ENCODE assay signal across 19 cellular contexts in the genomic region with DNA sequence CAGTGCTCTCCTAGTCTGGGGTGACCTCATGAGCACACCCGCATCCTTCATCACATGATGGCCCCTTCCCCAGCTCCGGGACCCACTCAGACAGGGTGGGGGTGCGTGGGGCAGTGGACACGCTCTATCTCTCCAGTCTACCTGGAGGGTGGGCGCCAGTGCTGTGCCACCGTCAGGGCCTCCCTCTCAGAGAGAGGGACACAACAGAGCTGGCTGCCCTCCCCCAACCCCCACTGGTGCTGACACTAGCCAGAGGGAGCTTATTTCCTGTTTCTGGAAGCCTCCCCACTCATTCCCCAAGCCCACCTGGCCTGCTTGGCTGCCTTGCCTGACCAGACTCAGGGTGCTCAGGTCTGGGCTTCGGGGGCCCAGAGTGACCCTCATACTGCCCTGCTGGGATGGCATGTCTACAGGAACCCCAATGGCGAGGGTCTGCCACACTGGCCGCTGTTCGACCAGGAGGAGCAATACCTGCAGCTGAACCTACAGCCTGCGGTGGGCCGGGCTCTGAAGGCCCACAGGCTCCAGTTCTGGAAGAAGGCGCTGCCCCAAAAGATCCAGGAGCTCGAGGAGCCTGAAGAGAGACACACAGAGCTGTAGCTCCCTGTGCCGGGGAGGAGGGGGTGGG. TPM values are rescaled to one million over a fixed set of nuclear protein-coding genes. Genes with fewer than 3 reads are reported as not detected.
DNase-seq lines count a peak whose midpoint lies in the region; ATAC-seq, FAIRE-seq and TF ChIP-seq lines count a peak whose summit lies in the region.
"Had no signal": no experiment of that assay in that cellular context is flagged by ENCODE, and none has a peak within 500 bp of the region (broad histone marks: within the 10 kb centered on the region; RNA-seq: fewer than 3 reads in every experiment).

No MANE protein-coding gene starts in this region.

- TF ChIP-seq EP300 in H1 (IDR thresholded peaks at IDR 0.05; ENCODE audit: borderline replicate concordance in 1 of 2, low read depth in 2 of 2, low read length in 2 of 2): no peak

- no peak overlapping the region for H3K14ac ChIP-seq in H1 (ENCODE audit: insufficient read length)

- H2BK15ac ChIP-seq in H1 (ENCODE audit: low read length): no peak overlapping the region

- no peak overlapping the region for H2AFZ ChIP-seq in H1 (ENCODE audit: low read length)
- H2AFZ ChIP-seq: GM23338 had no signal

- CTCF ChIA-PET in H1 (lab: Charles Lee; ENCODE audit: partially characterized antibody): interaction anchor here (0.5 to 4.7 kb wide), 17 partner anchors 9 to 1215 kb away, joined by 3 to 18 read pairs (median 3); a partner anchor contains a TSS

- ATAC-seq in HG03196 (IDR thresholded peaks at IDR 0.05; ENCODE audit: unreplicated experiment): no peak
- ATAC-seq: A549, GM23338 had no signal

- no peak for TF ChIP-seq RAD21 in H1 (IDR thresholded peaks at IDR 0.05 in 1 of 2, conservative IDR thresholded peaks at IDR 0.05 in 1 of 2; ENCODE audit: low read depth in 2 of 2, low read length in 2 of 2)

- no peak overlapping the region for H3K4me3 ChIP-seq in cardiac muscle cell
- no peak overlapping the region for H3K4me3 ChIP-seq in right atrium auricular region
- no peak overlapping the region for H3K4me3 ChIP-seq in H1 (ENCODE audit: extremely low read depth in 1 of 4, insufficient read depth in 2 of 4, low read depth in 3 of 4, low read length in 4 of 4)
- H3K4me3 ChIP-seq: A549, BLaER1, GM23338 had no signal

- no peaks in the 10 kb centered on the region for H3K79me1 ChIP-seq in H1 (ENCODE audit: low read depth, low read length)

- H3K18ac ChIP-seq in H1 (ENCODE audit: extremely low read depth, low read length): no peak overlapping the region

- no peak overlapping the region for H2AK5ac ChIP-seq in H1 (ENCODE audit: low read depth, low read length)

- POLR2A ChIA-PET in H1 (lab: Charles Lee; ENCODE audit: partially characterized antibody): interaction anchor here (0.9 to 1.9 kb wide), 5 partner anchors 15 to 255 kb away, joined by 3 to 6 read pairs (median 3); a partner anchor contains a TSS

- H3K9ac ChIP-seq in H1 (replicated peaks in 1 of 4; ENCODE audit: extremely low read depth in 1 of 4, low read depth in 3 of 4, low read length in 3 of 4): no peak overlapping the region
- H3K9ac ChIP-seq: BLaER1 had no signal

- H3K23me2 ChIP-seq in H1 (ENCODE audit: low read depth, low read length): peaks cover 2% of the 10 kb centered on the region; the same call in 1 of the 2 replicates

- no peak overlapping the region for H3K4ac ChIP-seq in H1 (replicated peaks; ENCODE audit: insufficient read length, low read depth, low read length)

- H4K8ac ChIP-seq in H1 (ENCODE audit: extremely low read depth, insufficient read depth, low read length): peak overlapping the region; percentile 57

- WGBS in H1 (ENCODE audit: extremely low coverage in 1 of 2, insufficient coverage in 1 of 2, insufficient read length in 1 of 2, insufficient replicate concordance in 2 of 2, low coverage in 1 of 2, low lambda C conversion rate in 2 of 2, missing lambda C conversion rate in 1 of 2), 2 experiments: 82% methylated on average over 15 of the region's 15 CpGs; no CpG with 5 or more reads in 1 of the 2 experiments

- H2BK20ac ChIP-seq in H1 (ENCODE audit: low read length): no peak overlapping the region

- no peaks in the 10 kb centered on the region for H3K4me1 ChIP-seq in cardiac muscle cell (ENCODE audit: low read depth)
- H3K4me1 ChIP-seq in right atrium auricular region: peaks cover 0 to 16% of the 10 kb centered on the region in 2 donors
- H3K4me1 ChIP-seq in H1 (replicated peaks in 1 of 4; ENCODE audit: control insufficient read depth in 3 of 4, insufficient read depth in 4 of 4, low read length in 3 of 4): peaks cover 0 to 5% (median 1%) of the 10 kb centered on the region in 4 experiments; a peak in 2 of 7 replicates

- H2BK120ac ChIP-seq in H1 (replicated peaks; ENCODE audit: low read depth, low read length): no peak overlapping the region

- H2BK12ac ChIP-seq in H1 (ENCODE audit: low read depth, low read length): no peak overlapping the region

- no peak for DNase-seq in cardiac muscle cell (ENCODE audit: low read depth in 1 of 2, low spot score in 1 of 2)
- no peak for DNase-seq in right atrium auricular region (ENCODE audit: low spot score)
- DNase-seq in H1 (ENCODE audit: low read depth in 1 of 2, low spot score in 2 of 2): no peak
- DNase-seq in ACHN: no peak
- DNase-seq in NCI-H748 treated with DMSO at 0.1 percent for 48 hours (lab: John Stamatoyannopoulos, UW): no peak
- DNase-seq: DMS153, DMS79, GDM1, H9 had no signal

- peaks cover 11% of the 10 kb centered on the region for H3K27me3 ChIP-seq in cardiac muscle cell
- H3K27me3 ChIP-seq in right atrium auricular region: no peaks in the 10 kb centered on the region
- H3K27me3 ChIP-seq in H1 (replicated peaks in 1 of 4; ENCODE audit: control insufficient read depth in 3 of 4, extremely low read depth in 1 of 4, insufficient read depth in 3 of 4, low read length in 3 of 4): peaks cover 6 to 14% (median 13%) of the 10 kb centered on the region in 4 experiments

- H4K5ac ChIP-seq in H1 (ENCODE audit: insufficient read length, low read depth, low read length): no peak overlapping the region

- H3K9me3 ChIP-seq in cardiac muscle cell (ENCODE audit: low read depth) (no peaks in the 10 kb centered on the region), right atrium auricular region (no peaks in the 10 kb centered on the region), H1 (ENCODE audit: insufficient read depth in 2 of 2, low read depth in 1 of 2, low read length in 1 of 2) (no peaks in the 10 kb centered on the region)
- H3K9me3 ChIP-seq: A549, BLaER1 had no signal

- H3K27ac ChIP-seq in cardiac muscle cell (peak overlapping the region; percentile 34), right atrium auricular region (no peak overlapping the region), H1 (ENCODE audit: low read depth, low read length) (no peak overlapping the region)
- H3K27ac ChIP-seq: 22Rv1, A549, BLaER1 had no signal

- no peak for TF ChIP-seq POLR2A in H1 (IDR thresholded peaks at IDR 0.05; ENCODE audit: control extremely low read depth in 1 of 2, low read depth in 2 of 2, low read length in 2 of 2)

- H4K91ac ChIP-seq in H1 (replicated peaks; ENCODE audit: insufficient read length, low read length): no peak overlapping the region

- in situ Hi-C loops in ACHN (cut with HindIII; ENCODE audit: low pct_ligation_motif_present, low pct_unique_long_range_greater_than_20kb, low sequenced_read_pairs): no loop called here

- H3K56ac ChIP-seq in H1 (replicated peaks; ENCODE audit: insufficient read length, low read depth, low read length): no peak overlapping the region

- TF ChIP-seq CTCF in cardiac muscle cell (IDR thresholded peaks at IDR 0.05; ENCODE audit: low read depth, low read length) (no peak), right atrium auricular region (IDR thresholded peaks at IDR 0.05) (no peak), H1 (IDR thresholded peaks at IDR 0.05; ENCODE audit: control extremely low read depth in 1 of 3, insufficient read depth in 1 of 3, low read depth in 1 of 3, low read length in 3 of 3) (no peak)

- no peak for FAIRE-seq in H1 (lab: Jason Lieb, UNC)
- FAIRE-seq: A549 had no signal

- H3K23ac ChIP-seq in H1 (ENCODE audit: insufficient read length): no peak overlapping the region

- H3K36me3 ChIP-seq in cardiac muscle cell (peaks cover 28% of the 10 kb centered on the region), right atrium auricular region (peaks cover 54% of the 10 kb centered on the region), H1 (ENCODE audit: control insufficient read depth in 2 of 4, insufficient read depth in 4 of 4, low read length in 3 of 4) (peaks cover 5 to 18% (median 15%) of the 10 kb centered on the region in 4 experiments; a peak in 7 of 8 replicates)

- H3K79me2 ChIP-seq in H1 (ENCODE audit: control insufficient read depth in 1 of 2, insufficient read depth in 2 of 2, low read length in 2 of 2): no peaks in the 10 kb centered on the region

- H2BK5ac ChIP-seq in H1 (ENCODE audit: low read depth, low read length): no peak overlapping the region

- peaks cover 0 to 3% of the 10 kb centered on the region in 2 experiments for H4K20me1 ChIP-seq in H1 (replicated peaks in 1 of 2; ENCODE audit: control insufficient read depth in 1 of 2, insufficient read depth in 2 of 2, low read length in 2 of 2)

- no peak overlapping the region for H3K4me2 ChIP-seq in H1 (ENCODE audit: insufficient read depth in 1 of 2, low read depth in 2 of 2, low read length in 2 of 2)
- H3K4me2 ChIP-seq: A549, BLaER1, GM23338 had no signal

RNA-seq across cellular contexts. Expression of a gene that starts 8.2 kb away (rescaled TPM):
- total RNA-seq in cardiac muscle cell: 67.9 and 84.2 TPM in 2 replicates
- polyA plus RNA-seq in cardiac muscle cell: 69.1 and 94.3 TPM in 2 replicates
- 10 to 100 TPM; 33.1 to 51.4 TPM for total RNA-seq in right atrium auricular region
- total RNA-seq in H1 (2021; fragmentation: NEBNext Ultra II Directional; extraction: Animal tissue kit (Norgen Biotek cat#: 25700)): 14.4 and 14.7 TPM in 2 replicates
- polyA plus RNA-seq in H1 (2011; rRNA removed): 8.6 and 16.8 TPM in 2 replicates
- polyA plus RNA-seq in H1 (2011; cell fraction: cytosol; rRNA removed): 12.2 TPM
- 34.5 TPM for polyA plus RNA-seq in H1 (2011; cell fraction: nucleus; rRNA removed)
- 12.3 to 15.9 TPM (median 14.2 TPM) in 4 replicates for polyA plus RNA-seq in H1 (2012, experiment 1 of 2)
- 10.4 TPM for polyA plus RNA-seq in H1 (2012, experiment 2 of 2)
- 14.2 TPM for polyA plus RNA-seq in H1 (2013, experiment 1 of 2)
- 12.1 TPM for polyA plus RNA-seq in H1 (2013, experiment 2 of 2)
- polyA minus RNA-seq in H1 (2011; rRNA and poly(A)+ RNA removed): 16.0 and 19.1 TPM in 2 replicates
- polyA minus RNA-seq in H1 (2011; cell fraction: cytosol; rRNA and poly(A)+ RNA removed): 9.0 TPM
- polyA minus RNA-seq in H1 (2011; cell fraction: nucleus; rRNA and poly(A)+ RNA removed): 33.8 TPM

RNA-seq across cellular contexts. Expression of a gene that starts 9.3 kb away (rescaled TPM):
- 151 and 184 TPM in 2 replicates for total RNA-seq in cardiac muscle cell
- 194 and 242 TPM in 2 replicates for polyA plus RNA-seq in cardiac muscle cell
- total RNA-seq in right atrium auricular region: 100 to 1,000 TPM in 1 of 2 donors, 10 to 100 TPM in 1; 75.3 to 118 TPM
- 65.6 and 71.3 TPM in 2 replicates for total RNA-seq in H1 (2021; fragmentation: NEBNext Ultra II Directional; extraction: Animal tissue kit (Norgen Biotek cat#: 25700))
- 248 and 256 TPM in 2 replicates for polyA plus RNA-seq in H1 (2011; rRNA removed)
- polyA plus RNA-seq in H1 (2011; cell fraction: cytosol; rRNA removed): 191 TPM
- 156 TPM for polyA plus RNA-seq in H1 (2011; cell fraction: nucleus; rRNA removed)
- 67.2 to 137 TPM (median 134 TPM) in 4 replicates for polyA plus RNA-seq in H1 (2012, experiment 1 of 2)
- polyA plus RNA-seq in H1 (2012, experiment 2 of 2): 152 TPM
- polyA plus RNA-seq in H1 (2013, experiment 1 of 2): 82.5 TPM
- 88.9 TPM for polyA plus RNA-seq in H1 (2013, experiment 2 of 2)
- polyA minus RNA-seq in H1 (2011; rRNA and poly(A)+ RNA removed): 69.6 and 94.4 TPM in 2 replicates
- polyA minus RNA-seq in H1 (2011; cell fraction: cytosol; rRNA and poly(A)+ RNA removed): 53.9 TPM
- polyA minus RNA-seq in H1 (2011; cell fraction: nucleus; rRNA and poly(A)+ RNA removed): 28.7 TPM

RNA-seq across cellular contexts. Expression of a gene that starts 17.5 kb away (rescaled TPM):
- total RNA-seq in cardiac muscle cell (6.2 and 12.8 TPM in 2 replicates), right atrium auricular region (under 1 TPM; 0.16 to 0.89 TPM)
- polyA plus RNA-seq in cardiac muscle cell (4.7 and 6.4 TPM in 2 replicates), H1 (2011; rRNA removed) (2.2 and 2.8 TPM in 2 replicates)
- 1.6 and 1.7 TPM in 2 replicates for total RNA-seq in H1 (2021; fragmentation: NEBNext Ultra II Directional; extraction: Animal tissue kit (Norgen Biotek cat#: 25700))
- 3.4 TPM for polyA plus RNA-seq in H1 (2011; cell fraction: cytosol; rRNA removed)
- 13.2 TPM for polyA plus RNA-seq in H1 (2011; cell fraction: nucleus; rRNA removed)
- 1.1 to 3.7 TPM (median 2.0 TPM) in 4 replicates for polyA plus RNA-seq in H1 (2012, experiment 1 of 2)
- polyA plus RNA-seq in H1 (2012, experiment 2 of 2): 0.67 TPM
- 1.7 TPM for polyA plus RNA-seq in H1 (2013, experiment 1 of 2)
- polyA plus RNA-seq in H1 (2013, experiment 2 of 2): 1.3 TPM
- polyA minus RNA-seq in H1 (2011; rRNA and poly(A)+ RNA removed): 2.4 and 2.9 TPM in 2 replicates
- polyA minus RNA-seq in H1 (2011; cell fraction: cytosol; rRNA and poly(A)+ RNA removed): 0.59 TPM
- 12.5 TPM for polyA minus RNA-seq in H1 (2011; cell fraction: nucleus; rRNA and poly(A)+ RNA removed)
- polyA plus RNA-seq: CD14-positive monocyte; CD4-positive, alpha-beta memory T cell had no signal

RNA-seq across cellular contexts. Expression of a gene that starts 18.2 kb away (rescaled TPM):
- total RNA-seq in cardiac muscle cell (51.6 and 246 TPM in 2 replicates), right atrium auricular region (100 to 1,000 TPM; 173 to 266 TPM)
- polyA plus RNA-seq in cardiac muscle cell (73.8 and 318 TPM in 2 replicates), H1 (2011; rRNA removed) (0.08 and 0.17 TPM in 2 replicates)
- total RNA-seq in H1 (2021; fragmentation: NEBNext Ultra II Directional; extraction: Animal tissue kit (Norgen Biotek cat#: 25700)): not detected in 2 replicates
- polyA plus RNA-seq in H1 (2011; cell fraction: cytosol; rRNA removed): 0.26 TPM
- polyA plus RNA-seq in H1 (2011; cell fraction: nucleus; rRNA removed): 0.57 TPM
- 0.16 to 0.83 TPM (median 0.18 TPM) in 3 of 4 replicates, not detected in the other for polyA plus RNA-seq in H1 (2012, experiment 1 of 2)
- 0.16 TPM for polyA plus RNA-seq in H1 (2012, experiment 2 of 2)
- 0.08 TPM for polyA plus RNA-seq in H1 (2013, experiment 1 of 2)
- 0.09 TPM for polyA plus RNA-seq in H1 (2013, experiment 2 of 2)
- not detected in 2 replicates for polyA minus RNA-seq in H1 (2011; rRNA and poly(A)+ RNA removed)
- polyA minus RNA-seq in H1 (2011; cell fraction: cytosol; rRNA and poly(A)+ RNA removed): not detected
- polyA minus RNA-seq in H1 (2011; cell fraction: nucleus; rRNA and poly(A)+ RNA removed): not detected
- total RNA-seq: GM23338 had no signal
- polyA plus RNA-seq: CD4-positive, alpha-beta memory T cell had no signal

RNA-seq across cellular contexts. Expression of a gene that starts 24.9 kb away (rescaled TPM):
- total RNA-seq in cardiac muscle cell (0.07 and 4.4 TPM in 2 replicates), right atrium auricular region (1 to 10 TPM in 1 of 2 donors, under 1 TPM in 1; 0.79 to 1.4 TPM)
- polyA plus RNA-seq in cardiac muscle cell (not detected in 2 replicates), H1 (2011; rRNA removed) (not detected in 2 replicates)
- total RNA-seq in H1 (2021; fragmentation: NEBNext Ultra II Directional; extraction: Animal tissue kit (Norgen Biotek cat#: 25700)): not detected in 2 replicates
- not detected for polyA plus RNA-seq in H1 (2011; cell fraction: cytosol; rRNA removed)
- not detected for polyA plus RNA-seq in H1 (2011; cell fraction: nucleus; rRNA removed)
- not detected in 4 replicates for polyA plus RNA-seq in H1 (2012, experiment 1 of 2)
- not detected for polyA plus RNA-seq in H1 (2012, experiment 2 of 2)
- polyA plus RNA-seq in H1 (2013, experiment 1 of 2): not detected
- polyA plus RNA-seq in H1 (2013, experiment 2 of 2): not detected
- not detected in 2 replicates for polyA minus RNA-seq in H1 (2011; rRNA and poly(A)+ RNA removed)
- polyA minus RNA-seq in H1 (2011; cell fraction: cytosol; rRNA and poly(A)+ RNA removed): not detected
- polyA minus RNA-seq in H1 (2011; cell fraction: nucleus; rRNA and poly(A)+ RNA removed): not detected
- total RNA-seq: CD4-positive, alpha-beta memory T cell; Daoy; GM23338; H9; HT-29 had no signal
- polyA plus RNA-seq: AG04450; CD14-positive monocyte; CD4-positive, alpha-beta memory T cell; GM23338 had no signal
